In the genomic region with DNA sequence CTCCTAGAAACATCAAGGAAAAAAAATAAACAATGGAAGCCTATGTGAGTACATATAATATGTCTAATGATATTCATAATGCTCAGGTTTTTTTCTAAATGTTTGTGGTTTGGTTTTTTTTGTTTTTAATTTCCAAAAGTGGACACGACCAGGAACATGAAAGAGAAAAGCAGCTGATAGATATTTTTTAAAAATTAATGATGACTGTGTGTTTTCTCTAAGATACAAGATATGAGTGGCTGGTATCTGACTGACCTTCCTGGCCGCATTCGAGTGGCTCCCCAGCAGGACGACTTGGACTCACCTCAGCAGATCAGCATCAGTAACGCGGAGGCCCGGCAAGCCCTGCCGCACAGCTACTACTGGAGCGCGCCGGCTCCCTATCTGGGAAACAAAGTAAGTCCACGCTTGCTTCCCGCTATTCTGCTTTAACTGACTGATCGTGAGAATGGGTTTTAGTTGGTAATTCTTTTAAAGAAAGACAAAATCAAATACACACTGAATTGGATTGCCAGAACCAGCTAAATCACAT, we compare ENCODE assay signal across 22 cellular contexts.
DNase-seq lines count a peak whose midpoint lies in the region; ATAC-seq and TF ChIP-seq lines count a peak whose summit lies in the region.
"Had no signal": no experiment of that assay in that cellular context is flagged by ENCODE, and none has a peak within 500 bp of the region (broad histone marks: within the 10 kb centered on the region; RNA-seq: fewer than 3 reads in every experiment).

No MANE protein-coding gene starts in this region.

- TF ChIP-seq CTCF in WTC11 (IDR thresholded peaks at IDR 0.05) (no peak), testis (IDR thresholded peaks at IDR 0.05) (no peak), SK-N-SH (IDR thresholded peaks at IDR 0.05) (no peak)

- no peaks in the 10 kb centered on the region for H4K20me1 ChIP-seq in BLaER1 treated with 17β-estradiol and CSF1 and Interleukin-3, amounts not matched to agents 10 nM and 100 nM
- H4K20me1 ChIP-seq in SK-N-SH (ENCODE audit: insufficient read depth) = no peaks in the 10 kb centered on the region

- H3K27ac Mint-ChIP-seq in WTC11 = peak overlapping the region; percentile 3; the same call in 1 of the 2 replicates
- H3K27ac Mint-ChIP-seq in CD8-positive, alpha-beta memory T cell = no peak overlapping the region
- H3K27ac Mint-ChIP-seq: CD14-positive monocyte; CD8-positive, alpha-beta T cell had no signal

- 64 to 79% methylated on average over 14 of the region's 14 CpGs for WGBS in testis, 2 donors
- 59% methylated on average over 14 of the region's 14 CpGs for WGBS in SK-N-SH (ENCODE audit: low lambda C conversion rate)

- no peak overlapping the region for H3K4me3 ChIP-seq in BLaER1 treated with 17β-estradiol and CSF1 and Interleukin-3, amounts not matched to agents 10 nM and 100 nM
- H3K4me3 ChIP-seq in testis (peak overlapping the region in 1 of 2 donors; percentile 11), SK-N-SH (ENCODE audit: low read depth in 2 of 2, low read length in 1 of 2) (no peak overlapping the region)
- no peak overlapping the region for H3K4me3 ChIP-seq in CD8-positive, alpha-beta memory T cell (ENCODE audit: low read length)
- H3K4me3 ChIP-seq: GM12878, GM23248, K562 had no signal

- no peaks in the 10 kb centered on the region for H3K9me3 ChIP-seq in BLaER1 treated with 17β-estradiol and CSF1 and Interleukin-3, amounts not matched to agents 10 nM and 100 nM (replicated peaks in 1 of 11)
- no peaks in the 10 kb centered on the region for H3K9me3 ChIP-seq in testis
- H3K9me3 ChIP-seq in SK-N-SH = no peaks in the 10 kb centered on the region
- H3K9me3 ChIP-seq in CD8-positive, alpha-beta memory T cell (ENCODE audit: low read length) = no peaks in the 10 kb centered on the region
- H3K9me3 ChIP-seq: BE2C had no signal

- no peaks in the 10 kb centered on the region for H3K36me3 Mint-ChIP-seq in WTC11
- H3K36me3 Mint-ChIP-seq in CD8-positive, alpha-beta memory T cell = no peaks in the 10 kb centered on the region
- H3K36me3 Mint-ChIP-seq: CD14-positive monocyte; CD8-positive, alpha-beta T cell had no signal

- H3K9me2 ChIP-seq in SK-N-SH = no peaks in the 10 kb centered on the region

- ATAC-seq in Right ventricle myocardium inferior (no peak), WTC11 (no peak)
- ATAC-seq: CD8-positive, alpha-beta T cell; GM12878; K562 had no signal

- POLR2A ChIA-PET in WTC11 (lab: Charles Lee) (no interaction called here), SK-N-SH (lab: Yijun Ruan, JAX) (no interaction called here)
- POLR2A ChIA-PET in CD8-positive, alpha-beta memory T cell (lab: Charles Lee) = no interaction called here

- no peak for TF ChIP-seq POLR2A in testis (IDR thresholded peaks at IDR 0.05)

- DNase-seq in cardiac septum (ENCODE audit: low spot score) (peak; percentile 67), Right ventricle myocardium inferior (ENCODE audit: missing footprints) (no peak), WTC11 (ENCODE audit: low spot score) (no peak), testis (peak; percentile 33), SK-N-SH (no peak)
- DNase-seq in activated naive CD4-positive, alpha-beta T cell treated with Interleukin-2 at 50 U/mL for 16 hours = no peak
- DNase-seq in CD8-positive, alpha-beta memory T cell = no peak
- DNase-seq: 8988T; ACHN; BE2C; CD8-positive, alpha-beta T cell; COR-L47; DMS 273 treated with DMSO at 0.1 percent for 48 hours; DMS53; DND-41; EL; GM23248; HCEC 1CT had no signal

- peaks cover 12 to 26% (median 19%) of the 10 kb centered on the region in 10 experiments for H3K4me1 ChIP-seq in BLaER1 treated with 17β-estradiol and CSF1 and Interleukin-3, amounts not matched to agents 10 nM and 100 nM
- H3K4me1 ChIP-seq in testis (no peaks in the 10 kb centered on the region), SK-N-SH (ENCODE audit: control insufficient read depth in 1 of 2, insufficient read depth in 2 of 2, low read depth in 1 of 2, low read length in 1 of 2) (no peaks in the 10 kb centered on the region; a peak in 1 of 4 replicates)
- H3K4me1 ChIP-seq in CD8-positive, alpha-beta memory T cell (ENCODE audit: insufficient read depth, low read length) = no peaks in the 10 kb centered on the region
- H3K4me1 ChIP-seq: BE2C had no signal

- H3K9me3 Mint-ChIP-seq in WTC11 = no peaks in the 10 kb centered on the region
- H3K9me3 Mint-ChIP-seq in CD8-positive, alpha-beta memory T cell = no peaks in the 10 kb centered on the region
- H3K9me3 Mint-ChIP-seq: CD8-positive, alpha-beta T cell had no signal

- no peaks in the 10 kb centered on the region for H3K79me2 ChIP-seq in SK-N-SH (ENCODE audit: insufficient read depth)

- peaks cover 31% of the 10 kb centered on the region for H3K4me1 Mint-ChIP-seq in WTC11
- H3K4me1 Mint-ChIP-seq in CD8-positive, alpha-beta memory T cell = no peaks in the 10 kb centered on the region
- H3K4me1 Mint-ChIP-seq: CD14-positive monocyte had no signal

- no peaks in the 10 kb centered on the region for H3F3A ChIP-seq in SK-N-SH (replicated peaks; ENCODE audit: insufficient read depth)

- no peak for TF ChIP-seq RAD21 in SK-N-SH (IDR thresholded peaks at IDR 0.05; ENCODE audit: low read length)

- intact Hi-C loops in cardiac septum (cut with DNase I) (no loop called here), Right ventricle myocardium inferior (cut with DNase I) (no loop called here), testis (cut with DNase I; ENCODE audit: low total_unique reads) (no loop called here)

- no peak for TF ChIP-seq EP300 in SK-N-SH (IDR thresholded peaks at IDR 0.05; ENCODE audit: borderline replicate concordance in 1 of 2, low read depth in 1 of 2, low read length in 1 of 2)

- CTCF ChIA-PET in WTC11 (lab: Charles Lee) = no interaction called here
- CTCF ChIA-PET in SK-N-SH (lab: Yijun Ruan, JAX) = no interaction called here
- CTCF ChIA-PET in CD8-positive, alpha-beta memory T cell (lab: Charles Lee) = no interaction called here

- H3K27me3 Mint-ChIP-seq in WTC11 (ENCODE audit: low read depth) = no peaks in the 10 kb centered on the region
- H3K27me3 Mint-ChIP-seq in CD8-positive, alpha-beta memory T cell = peaks cover 3 to 17% of the 10 kb centered on the region in 2 donors

- no peak overlapping the region for H2AFZ ChIP-seq in SK-N-SH (ENCODE audit: low read depth)
- H2AFZ ChIP-seq: GM23248 had no signal

- H3K36me3 ChIP-seq in BLaER1 treated with 17β-estradiol and CSF1 and Interleukin-3, amounts not matched to agents 10 nM and 100 nM = no peaks in the 10 kb centered on the region
- H3K36me3 ChIP-seq in testis (ENCODE audit: low read depth, missing control alignments) = no peaks in the 10 kb centered on the region
- H3K36me3 ChIP-seq in SK-N-SH (replicated peaks in 1 of 2; ENCODE audit: control insufficient read depth in 1 of 2, insufficient read depth in 2 of 2, low read length in 1 of 2) = no peaks in the 10 kb centered on the region
- H3K36me3 ChIP-seq in CD8-positive, alpha-beta memory T cell (ENCODE audit: insufficient read depth, low read length) = no peaks in the 10 kb centered on the region
- H3K36me3 ChIP-seq: BE2C had no signal

- peak overlapping the region in 10 of 11 experiments; percentile 15 to 54 (median 48); a peak in 17 of 22 replicates for H3K4me2 ChIP-seq in BLaER1 treated with 17β-estradiol and CSF1 and Interleukin-3, amounts not matched to agents 10 nM and 100 nM
- H3K4me2 ChIP-seq in SK-N-SH = no peak overlapping the region

- no peak overlapping the region for H3K4me3 Mint-ChIP-seq in WTC11
- H3K4me3 Mint-ChIP-seq in CD8-positive, alpha-beta memory T cell = no peak overlapping the region
- H3K4me3 Mint-ChIP-seq: CD14-positive monocyte; CD8-positive, alpha-beta T cell had no signal

- H3K27ac ChIP-seq in BLaER1 treated with 17β-estradiol and CSF1 and Interleukin-3, amounts not matched to agents 10 nM and 100 nM = no peak overlapping the region
- H3K27ac ChIP-seq in testis (no peak overlapping the region), SK-N-SH (ENCODE audit: low read depth in 2 of 2, low read length in 1 of 2) (no peak overlapping the region)
- no peak overlapping the region for H3K27ac ChIP-seq in CD8-positive, alpha-beta memory T cell (ENCODE audit: low read depth, low read length)
- H3K27ac ChIP-seq: GM23248 had no signal

- peaks cover 0 to 7% (median 0%) of the 10 kb centered on the region in 11 experiments; a peak in 2 of 22 replicates for H3K27me3 ChIP-seq in BLaER1 treated with 17β-estradiol and CSF1 and Interleukin-3, amounts not matched to agents 10 nM and 100 nM
- H3K27me3 ChIP-seq in testis = no peaks in the 10 kb centered on the region
- H3K27me3 ChIP-seq in SK-N-SH (ENCODE audit: insufficient read depth) = no peaks in the 10 kb centered on the region
- no peaks in the 10 kb centered on the region for H3K27me3 ChIP-seq in CD8-positive, alpha-beta memory T cell (ENCODE audit: insufficient read depth, low read length, poor library complexity, severe bottlenecking)
- H3K27me3 ChIP-seq: BE2C had no signal

- no peak overlapping the region for H3K9ac ChIP-seq in BLaER1 treated with 17β-estradiol and CSF1 and Interleukin-3, amounts not matched to agents 10 nM and 100 nM
- no peak overlapping the region for H3K9ac ChIP-seq in SK-N-SH
- H3K9ac ChIP-seq: GM23248 had no signal

TF ChIP-seq in WTC11, 78 proteins besides CTCF, POLR2A, EP300 and RAD21 (continues in another document):
- TF ChIP-seq ZNF138 (CRISPR knock-in tag; conservative IDR thresholded peaks at IDR 0.05) = no peak

TF ChIP-seq in SK-N-SH, 30 proteins besides CTCF, POLR2A, EP300 and RAD21:
- no peak for TF ChIP-seq NRF1 (IDR thresholded peaks at IDR 0.05; ENCODE audit: low read depth, low read length)
- TF ChIP-seq, protein P1, sequence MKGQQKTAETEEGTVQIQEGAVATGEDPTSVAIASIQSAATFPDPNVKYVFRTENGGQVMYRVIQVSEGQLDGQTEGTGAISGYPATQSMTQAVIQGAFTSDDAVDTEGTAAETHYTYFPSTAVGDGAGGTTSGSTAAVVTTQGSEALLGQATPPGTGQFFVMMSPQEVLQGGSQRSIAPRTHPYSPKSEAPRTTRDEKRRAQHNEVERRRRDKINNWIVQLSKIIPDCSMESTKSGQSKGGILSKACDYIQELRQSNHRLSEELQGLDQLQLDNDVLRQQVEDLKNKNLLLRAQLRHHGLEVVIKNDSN (IDR thresholded peaks at IDR 0.05; ENCODE audit: borderline replicate concordance, low read depth) = no peak
- TF ChIP-seq SIN3A (IDR thresholded peaks at IDR 0.05; ENCODE audit: borderline replicate concordance, low read depth, low read length) = no peak
- TF ChIP-seq POLR2AphosphoS5 (IDR thresholded peaks at IDR 0.05; ENCODE audit: low read depth, low read length) = no peak
- no peak for TF ChIP-seq SMC3 (IDR thresholded peaks at IDR 0.05; ENCODE audit: low read depth, low read length)
- TF ChIP-seq, protein P2, sequence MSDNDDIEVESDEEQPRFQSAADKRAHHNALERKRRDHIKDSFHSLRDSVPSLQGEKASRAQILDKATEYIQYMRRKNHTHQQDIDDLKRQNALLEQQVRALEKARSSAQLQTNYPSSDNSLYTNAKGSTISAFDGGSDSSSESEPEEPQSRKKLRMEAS (IDR thresholded peaks at IDR 0.05; ENCODE audit: low read depth) = no peak
- no peak for TF ChIP-seq ELF1 (IDR thresholded peaks at IDR 0.05)
- no peak for TF ChIP-seq FOXJ3 (CRISPR knock-in tag; IDR thresholded peaks at IDR 0.05)
- no peak for TF ChIP-seq MEF2A (IDR thresholded peaks at IDR 0.05; ENCODE audit: borderline replicate concordance, low read depth)

Comparison
In these comparisons a context has a peak if more than half of its experiments do, and no peak if none do; other contexts are left out.
1. DNase-seq: peak in cardiac septum (single experiment) and testis (single experiment); none in Right ventricle myocardium inferior (single experiment), WTC11 (single experiment), activated naive CD4-positive, alpha-beta T cell treated with Interleukin-2 at 50 U/mL for 16 hours (single experiment), SK-N-SH (single experiment) and CD8-positive, alpha-beta memory T cell (0 of 5).